ENCODE assay signal across 8 cellular contexts in genomic region chr14:22850944-22851790, GRCh38. TPM values are rescaled to one million over a fixed set of nuclear protein-coding genes. Genes with fewer than 3 reads are reported as not detected.
A peak's percentile ranks its signal among the peaks of the same experiment; 100 is the strongest.
DNase-seq lines count a peak whose midpoint lies in the region; ATAC-seq and TF ChIP-seq lines count a peak whose summit lies in the region.

No MANE protein-coding gene starts in this region.

- H3K4me3 ChIP-seq in lower leg skin (ENCODE audit: low read depth, poor library complexity, severe bottlenecking), result no peak overlapping the region
- H3K4me3 ChIP-seq in testis, result no peak overlapping the region
- H3K4me3 ChIP-seq in BE2C (ENCODE audit: low read depth, low read length), result no peak overlapping the region

- H3K4me1 ChIP-seq in testis, result peaks cover 42% of the 10 kb centered on the region
- H3K4me1 ChIP-seq in BE2C, result no peaks in the 10 kb centered on the region

- H3K27ac ChIP-seq in caudate nucleus (ENCODE audit: low read depth, low read length) (peak overlapping the region; percentile 48), testis (peak overlapping the region in 1 of 2 donors; percentile 54)

- TF ChIP-seq CTCF in lower leg skin (IDR thresholded peaks at IDR 0.05) (no peak), testis (IDR thresholded peaks at IDR 0.05) (no peak), BE2C (IDR thresholded peaks at IDR 0.05; ENCODE audit: low read depth, low read length) (no peak)

- H3K27me3 ChIP-seq in testis (no peaks in the 10 kb centered on the region), BE2C (no peaks in the 10 kb centered on the region)

- no peak for ATAC-seq in GM19452 (IDR thresholded peaks at IDR 0.05; ENCODE audit: unreplicated experiment)

- H3K9me3 ChIP-seq in testis (no peaks in the 10 kb centered on the region), BE2C (no peaks in the 10 kb centered on the region)

- H3K36me3 ChIP-seq in testis (ENCODE audit: low read depth, missing control alignments), result no peaks in the 10 kb centered on the region
- no peaks in the 10 kb centered on the region for H3K36me3 ChIP-seq in BE2C

- intact Hi-C loops in lower leg skin (cut with DNase I; ENCODE audit: low total_unique reads) (loop anchor here (10.0 kb wide), 1 partner anchor 296 kb away; no protein-coding TSS in a partner anchor), testis (cut with DNase I; ENCODE audit: low total_unique reads) (loop anchor here (10.0 kb wide), 1 partner anchor 286 kb away; no protein-coding TSS in a partner anchor)

- DNase-seq in AG20443 (ENCODE audit: low spot score) (peak; percentile 87), NCI-H226 (peak; percentile 94), caudate nucleus (lab: John Stamatoyannopoulos, UW) (peak in 45 of 61 donors; percentile 12 to 82 (median 50)), lower leg skin (ENCODE audit: low spot score in 2 of 2) (peak; percentile 84 to 98), testis (peak; percentile 78), DMS 273 (lab: John Stamatoyannopoulos, UW; ENCODE audit: unreplicated experiment) (no peak), BE2C (no peak)

- WGBS in lower leg skin, 2 donors, result 35 to 42% methylated on average over 9 of the region's 9 CpGs
- 64 to 75% methylated on average over 7 to 9 of the region's 9 CpGs for WGBS in testis, 2 donors

- TF ChIP-seq POLR2A in lower leg skin (IDR thresholded peaks at IDR 0.05) (no peak), testis (IDR thresholded peaks at IDR 0.05) (no peak)

RNA-seq across cellular contexts. Expression of gene MMP14, which starts 14.8 kb away (rescaled TPM):
- total RNA-seq in lower leg skin (100 to 1,000 TPM; 135 to 190 (median 151) TPM), testis (10 to 100 TPM; 14.2 to 35.8 TPM)
- polyA plus RNA-seq in testis (ENCODE audit: insufficient read depth, low read depth, low replicate concordance), result 54.6 TPM
- polyA plus RNA-seq in BE2C (2012; ENCODE audit: insufficient read depth, insufficient read length, low read depth), result 1.6 TPM

RNA-seq across cellular contexts. Expression of gene LRP10, which starts 20.4 kb away (rescaled TPM):
- total RNA-seq in lower leg skin, result 100 to 1,000 TPM; 148 to 209 (median 167) TPM
- total RNA-seq in testis, result 10 to 100 TPM; 41.3 to 67.7 TPM
- polyA plus RNA-seq in testis (ENCODE audit: insufficient read depth, low read depth, low replicate concordance), result 58.2 TPM
- polyA plus RNA-seq in BE2C (2012; ENCODE audit: insufficient read depth, insufficient read length, low read depth), result 29.7 TPM

RNA-seq across cellular contexts. Expression of gene MRPL52, which starts 21.5 kb away (rescaled TPM):
- total RNA-seq in lower leg skin, result 100 to 1,000 TPM in 1 of 4 donors, 10 to 100 TPM in 3; 24.8 to 230 (median 41.4) TPM
- 10 to 100 TPM; 31.1 to 47.0 TPM for total RNA-seq in testis
- 77.0 TPM for polyA plus RNA-seq in testis (ENCODE audit: insufficient read depth, low read depth, low replicate concordance)
- 324 TPM for polyA plus RNA-seq in BE2C (2012; ENCODE audit: insufficient read depth, insufficient read length, low read depth)

RNA-seq across cellular contexts. Expression of gene REM2, which starts 31.9 kb away (rescaled TPM):
- 1 to 10 TPM in 2 of 4 donors, under 1 TPM in 2; 0.52 to 2.5 (median 1.5) TPM for total RNA-seq in lower leg skin
- total RNA-seq in testis, result 1 to 10 TPM; 2.9 to 4.8 TPM
- 2.4 TPM for polyA plus RNA-seq in testis (ENCODE audit: insufficient read depth, low read depth, low replicate concordance)
- polyA plus RNA-seq in BE2C (2012; ENCODE audit: insufficient read depth, insufficient read length, low read depth), result 0.31 TPM

RNA-seq across cellular contexts. Expression of gene SLC7A7, which starts 35.9 kb away (rescaled TPM):
- total RNA-seq in lower leg skin (10 to 100 TPM in 1 of 4 donors, 1 to 10 TPM in 3; 1.1 to 12.8 (median 6.5) TPM), testis (10 to 100 TPM; 22.2 to 34.7 TPM)
- 77.1 TPM for polyA plus RNA-seq in testis (ENCODE audit: insufficient read depth, low read depth, low replicate concordance)
- polyA plus RNA-seq in BE2C (2012; ENCODE audit: insufficient read depth, insufficient read length, low read depth), result 1.1 TPM

Comparison
In these comparisons a context has a peak if more than half of its experiments do, and no peak if none do; other contexts are left out.
1. DNase-seq: peak in AG20443 (single experiment), NCI-H226 (single experiment), caudate nucleus (45 of 61), lower leg skin (2 of 2) and testis (single experiment); none in DMS 273 (single experiment) and BE2C (single experiment).